8 cellular contexts compared by ENCODE assay signal in genomic region chr1:165629848-165630628, GRCh38.
DNase-seq lines count a peak whose midpoint lies in the region; ATAC-seq and TF ChIP-seq lines count a peak whose summit lies in the region.

No MANE protein-coding gene starts in this region.

- no peaks in the 10 kb centered on the region for H3K9me3 ChIP-seq in tibial artery

- peaks cover 0 to 31% (median 24%) of the 10 kb centered on the region in 4 donors for H3K4me1 ChIP-seq in tibial artery

- no peaks in the 10 kb centered on the region for H3K27me3 ChIP-seq in tibial artery

- no peaks in the 10 kb centered on the region for H3K36me3 ChIP-seq in tibial artery

- ATAC-seq in HG03066 (IDR thresholded peaks at IDR 0.05; ENCODE audit: low read depth, unreplicated experiment): peak; percentile 2

- intact Hi-C loops in tibial artery (cut with DNase I; ENCODE audit: low total_unique reads): loop anchor here (5.0 to 10.0 kb wide), 3 partner anchors 67 to 205 kb away; partner anchors contain the start of genes ALDH9A1 and TMCO1

- DNase-seq in DMS 273 (lab: John Stamatoyannopoulos, UW; ENCODE audit: unreplicated experiment) (peak; percentile 80), DMS 273 treated with DMSO at 0.1 percent for 48 hours (lab: John Stamatoyannopoulos, UW) (no peak), SW480 (ENCODE audit: low spot score) (peak; percentile 68), islet precursor cell (peak; percentile 79), tibial artery (no peak), kidney glomerular epithelial cell (lab: John Stamatoyannopoulos, UW) (no peak)
- no peak for DNase-seq in stimulated activated CD4-positive, alpha-beta T cell treated with anti-CD3 and anti-CD28 coated beads, Interleukin-2, amount 100 ng/mL, for 24 hours

- no peak for TF ChIP-seq CTCF in tibial artery (IDR thresholded peaks at IDR 0.05)

- peak overlapping the region; percentile 67 to 90 for H3K4me3 ChIP-seq in tibial artery

- peak overlapping the region; percentile 77 to 88 for H3K27ac ChIP-seq in tibial artery

Comparison
In these comparisons a context has a peak if more than half of its experiments do, and no peak if none do; other contexts are left out.
1. DNase-seq: peak in DMS 273 (single experiment), SW480 (single experiment) and islet precursor cell (single experiment); none in DMS 273 treated with DMSO at 0.1 percent for 48 hours (single experiment), tibial artery (0 of 2), kidney glomerular epithelial cell (single experiment) and stimulated activated CD4-positive, alpha-beta T cell treated with anti-CD3 and anti-CD28 coated beads, Interleukin-2, amount 100 ng/mL, for 24 hours (0 of 2).